ENCODE assay signal across 16 cellular contexts in the genomic region with DNA sequence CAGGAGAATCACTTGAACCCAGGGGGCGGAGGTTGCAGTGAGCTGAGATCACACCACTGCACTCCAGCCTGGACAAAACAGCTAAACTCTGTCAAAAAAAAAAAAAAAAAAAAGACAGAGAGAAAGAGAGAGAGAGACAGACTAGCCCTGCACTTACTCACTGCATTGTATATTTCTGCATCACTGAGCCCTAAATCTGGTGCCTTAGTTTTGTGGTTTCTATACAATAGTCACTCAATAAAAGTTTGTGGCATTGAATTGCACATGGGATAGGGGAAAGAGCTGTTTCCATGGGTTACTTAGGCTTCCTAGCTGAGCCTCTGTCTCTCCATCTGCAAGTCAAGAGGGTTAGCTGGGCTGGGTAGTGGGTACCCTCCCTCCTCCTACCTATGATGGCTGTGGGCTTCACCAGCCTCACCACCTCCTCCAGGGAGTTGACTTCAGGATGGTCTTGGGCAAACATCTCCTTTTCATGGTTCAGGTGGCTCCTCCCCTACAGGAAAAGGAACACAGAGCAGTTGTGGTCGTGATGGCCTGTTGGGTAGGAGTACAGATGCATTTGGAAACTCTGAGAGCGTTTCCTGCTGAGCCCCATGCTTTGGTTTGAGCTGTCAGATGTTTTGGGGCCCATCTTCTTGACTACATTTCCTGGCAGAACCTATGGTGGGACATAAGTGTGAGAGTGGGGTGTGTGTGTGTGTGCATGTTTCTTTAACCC.
DNase-seq lines count a peak whose midpoint lies in the region; ATAC-seq and TF ChIP-seq lines count a peak whose summit lies in the region.
"Had no signal": no experiment of that assay in that cellular context is flagged by ENCODE, and none has a peak within 500 bp of the region (broad histone marks: within the 10 kb centered on the region; RNA-seq: fewer than 3 reads in every experiment).

No MANE protein-coding gene starts in this region.

- no peaks in the 10 kb centered on the region for H3K27me3 ChIP-seq in BLaER1
- no peaks in the 10 kb centered on the region for H3K27me3 ChIP-seq in DND-41 (ENCODE audit: insufficient read depth, low read length, poor library complexity)
- no peaks in the 10 kb centered on the region for H3K27me3 ChIP-seq in mammary epithelial cell (ENCODE audit: insufficient read depth, low read length)
- H3K27me3 ChIP-seq in sigmoid colon = no peaks in the 10 kb centered on the region
- H3K27me3 ChIP-seq: pancreas, suprapubic skin had no signal

- H3K36me3 ChIP-seq in BLaER1 (no peaks in the 10 kb centered on the region), DND-41 (ENCODE audit: insufficient read depth, low read length) (no peaks in the 10 kb centered on the region), mammary epithelial cell (ENCODE audit: insufficient read depth, low read length) (no peaks in the 10 kb centered on the region), sigmoid colon (peaks cover 0 to 25% (median 2%) of the 10 kb centered on the region in 4 donors)
- H3K36me3 ChIP-seq: pancreas, suprapubic skin had no signal

- H3K4me2 ChIP-seq in BLaER1 (peak overlapping the region; percentile 69), DND-41 (ENCODE audit: insufficient read depth, low read length) (no peak overlapping the region), mammary epithelial cell (ENCODE audit: insufficient read depth, low read depth, low read length) (no peak overlapping the region)
- H3K4me2 ChIP-seq: PC-9 had no signal

- peaks cover 20% of the 10 kb centered on the region for H3K36me3 Mint-ChIP-seq in activated T-helper 1 cell treated with anti-CD3 and anti-CD28 coated beads, Interleukin-12 subunit alpha, Interleukin-12 subunit beta, Interleukin-2, Interleukin-4 antibody, amounts not matched to agents 30 ng/mL and 10 ng/mL and 1 ng/mL, durations not matched to agents 14 hours and 24 hours and 36 hours (ENCODE audit: low read depth)

- TF ChIP-seq POLR2A in sigmoid colon (IDR thresholded peaks at IDR 0.05) = no peak

- WGBS in mammary epithelial cell (ENCODE audit: low coverage, missing lambda C conversion rate) = 89% methylated on average over 2 of the region's 3 CpGs
- 77 to 93% methylated on average over 3 of the region's 3 CpGs for WGBS in sigmoid colon, 2 donors

- H3K9ac ChIP-seq in BLaER1 (no peak overlapping the region), DND-41 (ENCODE audit: low read depth, low read length) (no peak overlapping the region), mammary epithelial cell (ENCODE audit: insufficient read depth, low read length) (no peak overlapping the region)

- H3K4me1 ChIP-seq in BLaER1 (peaks cover 73% of the 10 kb centered on the region), DND-41 (ENCODE audit: insufficient read depth, low read length) (no peaks in the 10 kb centered on the region), mammary epithelial cell (ENCODE audit: insufficient read depth, low read length) (no peaks in the 10 kb centered on the region), sigmoid colon (no peaks in the 10 kb centered on the region)
- H3K4me1 ChIP-seq: pancreas, suprapubic skin had no signal

- CTCF ChIA-PET in mammary epithelial cell (lab: Charles Lee; ENCODE audit: low non-redundant PET) = no interaction called here

- no peak for TF ChIP-seq EP300 in sigmoid colon (IDR thresholded peaks at IDR 0.05)

- ATAC-seq in DND-41 (ENCODE audit: insufficient read depth, low read depth) (peak; percentile 87), HG02973 (IDR thresholded peaks at IDR 0.05; ENCODE audit: unreplicated experiment) (no peak)
- ATAC-seq: naive thymus-derived CD4-positive, alpha-beta T cell; pancreas; sciatic nerve had no signal

- H3K27me3 Mint-ChIP-seq in activated T-helper 1 cell treated with anti-CD3 and anti-CD28 coated beads, Interleukin-12 subunit alpha, Interleukin-12 subunit beta, Interleukin-2, Interleukin-4 antibody, amounts not matched to agents 30 ng/mL and 10 ng/mL and 1 ng/mL, durations not matched to agents 14 hours and 24 hours and 36 hours (ENCODE audit: insufficient read depth) = no peaks in the 10 kb centered on the region
- H3K27me3 Mint-ChIP-seq: naive thymus-derived CD4-positive, alpha-beta T cell had no signal

- H3K79me2 ChIP-seq in DND-41 (ENCODE audit: insufficient read depth, low read length) = no peaks in the 10 kb centered on the region
- no peaks in the 10 kb centered on the region for H3K79me2 ChIP-seq in mammary epithelial cell (ENCODE audit: insufficient read depth, low read length)

- H3K4me3 Mint-ChIP-seq in activated T-helper 1 cell treated with anti-CD3 and anti-CD28 coated beads, Interleukin-12 subunit alpha, Interleukin-12 subunit beta, Interleukin-2, Interleukin-4 antibody, amounts not matched to agents 30 ng/mL and 10 ng/mL and 1 ng/mL, durations not matched to agents 14 hours and 24 hours and 36 hours = peak overlapping the region; percentile 48

- BruUV-seq in mammary epithelial cell (replicated peaks; lab: Mats Ljungman, UMichigan) = no TSS peak

- dilution Hi-C loops in mammary epithelial cell (cut with HindIII; ENCODE audit: low sequenced_read_pairs) = no loop called here

- H4K20me1 ChIP-seq in BLaER1 = no peaks in the 10 kb centered on the region
- H4K20me1 ChIP-seq in DND-41 (ENCODE audit: insufficient read depth, low read length) = no peaks in the 10 kb centered on the region
- no peaks in the 10 kb centered on the region for H4K20me1 ChIP-seq in mammary epithelial cell (ENCODE audit: insufficient read depth, low read length)

- H2AFZ ChIP-seq in DND-41 (ENCODE audit: low read depth, low read length) = no peak overlapping the region
- H2AFZ ChIP-seq in mammary epithelial cell (ENCODE audit: low read depth, low read length) = no peak overlapping the region
- H2AFZ ChIP-seq: PC-9 had no signal

- intact Hi-C loops in activated T-helper 1 cell treated with anti-CD3 and anti-CD28 coated beads, Interleukin-12 subunit alpha, Interleukin-12 subunit beta, Interleukin-2, Interleukin-4 antibody, amounts not matched to agents 30 ng/mL and 10 ng/mL and 1 ng/mL, durations not matched to agents 14 hours and 24 hours and 36 hours (cut with micrococcal nuclease) = loop anchor here (1.0 to 10.0 kb wide), 7 partner anchors 63 to 693 kb away; no protein-coding TSS in a partner anchor
- intact Hi-C loops in mammary epithelial cell (cut with micrococcal nuclease) (no loop called here), sigmoid colon (cut with DNase I) (no loop called here)

- no peak overlapping the region for H3K27ac Mint-ChIP-seq in activated T-helper 1 cell treated with anti-CD3 and anti-CD28 coated beads, Interleukin-12 subunit alpha, Interleukin-12 subunit beta, Interleukin-2, Interleukin-4 antibody, amounts not matched to agents 30 ng/mL and 10 ng/mL and 1 ng/mL, durations not matched to agents 14 hours and 24 hours and 36 hours

- H3K9me3 ChIP-seq in BLaER1 (no peaks in the 10 kb centered on the region), DND-41 (ENCODE audit: insufficient read depth, low read length, severe bottlenecking) (no peaks in the 10 kb centered on the region), mammary epithelial cell (replicated peaks; ENCODE audit: insufficient read depth, low read length) (no peaks in the 10 kb centered on the region), sigmoid colon (no peaks in the 10 kb centered on the region)
- H3K9me3 ChIP-seq: pancreas, suprapubic skin had no signal

- in situ Hi-C loops in mammary epithelial cell (cut with MboI; ENCODE audit: low sequenced_read_pairs in 2 of 2) = no loop called here

- peak overlapping the region; percentile 48; the same call in 1 of the 2 replicates for H3K27ac ChIP-seq in BLaER1
- no peak overlapping the region for H3K27ac ChIP-seq in DND-41 (ENCODE audit: low read length)
- H3K27ac ChIP-seq in mammary epithelial cell (ENCODE audit: insufficient read depth, low read depth, low read length) = no peak overlapping the region
- no peak overlapping the region for H3K27ac ChIP-seq in sigmoid colon
- H3K27ac ChIP-seq: pancreas, PC-9, suprapubic skin had no signal

- peaks cover 43% of the 10 kb centered on the region for H3K4me1 Mint-ChIP-seq in activated T-helper 1 cell treated with anti-CD3 and anti-CD28 coated beads, Interleukin-12 subunit alpha, Interleukin-12 subunit beta, Interleukin-2, Interleukin-4 antibody, amounts not matched to agents 30 ng/mL and 10 ng/mL and 1 ng/mL, durations not matched to agents 14 hours and 24 hours and 36 hours (ENCODE audit: low read depth)

- TF ChIP-seq CTCF in DND-41 (IDR thresholded peaks at IDR 0.05; ENCODE audit: borderline replicate concordance, extremely low read depth, low read length, poor library complexity, severe bottlenecking) = no peak
- no peak for TF ChIP-seq CTCF in mammary epithelial cell (conservative IDR thresholded peaks at IDR 0.05 in 1 of 2, IDR thresholded peaks at IDR 0.05 in 1 of 2; ENCODE audit: extremely low read depth in 1 of 2, insufficient read depth in 1 of 2, low read depth in 1 of 2, low read length in 2 of 2)
- TF ChIP-seq CTCF in sigmoid colon (IDR thresholded peaks at IDR 0.05) = no peak

- peaks cover 14% of the 10 kb centered on the region for H3K9me3 Mint-ChIP-seq in activated T-helper 1 cell treated with anti-CD3 and anti-CD28 coated beads, Interleukin-12 subunit alpha, Interleukin-12 subunit beta, Interleukin-2, Interleukin-4 antibody, amounts not matched to agents 30 ng/mL and 10 ng/mL and 1 ng/mL, durations not matched to agents 14 hours and 24 hours and 36 hours
- H3K9me3 Mint-ChIP-seq: naive thymus-derived CD4-positive, alpha-beta T cell had no signal

- DNase-seq in DND-41 = peak; percentile 36
- peak; percentile 56 for DNase-seq in KG1 (lab: John Stamatoyannopoulos, UW)
- DNase-seq in activated T-helper 1 cell treated with anti-CD3 and anti-CD28 coated beads, Interleukin-12 subunit alpha, Interleukin-12 subunit beta, Interleukin-2, Interleukin-4 antibody, amounts not matched to agents 30 ng/mL and 10 ng/mL and 1 ng/mL, durations not matched to agents 14 hours and 24 hours and 36 hours (ENCODE audit: low spot score) = peak; percentile 31
- no peak for DNase-seq in mammary epithelial cell
- DNase-seq in sigmoid colon = no peak
- DNase-seq in NCI-H187 treated with DMSO at 0.1 percent for 48 hours (lab: John Stamatoyannopoulos, UW) = no peak
- DNase-seq: AML-193, NCI-H1694, NCI-H774, pancreas, PC-9 had no signal

- no peak overlapping the region for H3K4me3 ChIP-seq in BLaER1
- H3K4me3 ChIP-seq in DND-41 (ENCODE audit: low read depth in 1 of 2, low read length in 2 of 2) = no peak overlapping the region
- H3K4me3 ChIP-seq in mammary epithelial cell (replicated peaks in 1 of 3; ENCODE audit: insufficient read depth in 1 of 3, low read depth in 2 of 3, low read length in 3 of 3) = no peak overlapping the region
- no peak overlapping the region for H3K4me3 ChIP-seq in sigmoid colon
- H3K4me3 ChIP-seq: pancreas, PC-9, suprapubic skin had no signal

Comparison
In these comparisons a context has a peak if more than half of its experiments do, and no peak if none do; other contexts are left out.
1. DNase-seq: peak in DND-41 (single experiment), KG1 (single experiment) and activated T-helper 1 cell treated with anti-CD3 and anti-CD28 coated beads, Interleukin-12 subunit alpha, Interleukin-12 subunit beta, Interleukin-2, Interleukin-4 antibody, amounts not matched to agents 30 ng/mL and 10 ng/mL and 1 ng/mL, durations not matched to agents 14 hours and 24 hours and 36 hours (single experiment); none in mammary epithelial cell (single experiment), sigmoid colon (single experiment) and NCI-H187 treated with DMSO at 0.1 percent for 48 hours (single experiment).